17 cellular contexts compared by ENCODE assay signal in the genomic region with DNA sequence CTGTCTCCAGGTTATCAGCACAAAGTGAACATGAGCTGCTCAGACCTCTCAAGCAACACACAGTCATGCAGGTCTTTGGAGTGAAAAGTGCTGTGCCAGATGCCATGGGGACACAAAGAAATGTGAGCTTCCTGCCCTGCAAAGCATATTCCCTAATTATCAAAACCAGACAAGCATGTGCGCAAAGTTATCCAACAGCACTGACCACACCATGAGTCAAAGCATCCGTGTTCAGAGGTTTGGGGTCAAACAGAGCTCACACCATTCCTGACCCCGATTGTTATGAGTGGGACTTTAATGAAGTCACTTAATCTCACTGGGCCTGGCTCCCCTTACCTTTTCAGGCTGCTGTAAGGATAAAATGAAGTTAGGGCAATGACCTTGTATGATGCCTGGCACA.
DNase-seq lines count a peak whose midpoint lies in the region; ATAC-seq and TF ChIP-seq lines count a peak whose summit lies in the region.
"Had no signal": no experiment of that assay in that cellular context is flagged by ENCODE, and none has a peak within 500 bp of the region (broad histone marks: within the 10 kb centered on the region; RNA-seq: fewer than 3 reads in every experiment).

No MANE protein-coding gene starts in this region.

- peak overlapping the region; percentile 66 for H3K4me2 ChIP-seq in smooth muscle cell

- H3K79me2 ChIP-seq in smooth muscle cell (ENCODE audit: low read depth) = no peaks in the 10 kb centered on the region

- no peak overlapping the region for H3K27ac Mint-ChIP-seq in activated CD8-positive, alpha-beta T cell treated with anti-CD3 and anti-CD28 coated beads, Interleukin-2, amount 10 ng/mL, durations not matched to agents 7 days and 5 days
- no peak overlapping the region for H3K27ac Mint-ChIP-seq in activated naive CD4-positive, alpha-beta T cell treated with anti-CD3 and anti-CD28 coated beads, Interleukin-2, amount 10 ng/mL, durations not matched to agents 7 days and 5 days
- H3K27ac Mint-ChIP-seq: immature natural killer cell; progenitor cell of endocrine pancreas; T-helper 1 cell treated with Interleukin-12 subunit alpha and Interleukin-12 subunit beta and Interleukin-4 antibody, amounts not matched to agents 30 μg/mL and 1 μg/mL, for 36 hours had no signal

- no peaks in the 10 kb centered on the region for H4K20me1 ChIP-seq in smooth muscle cell (ENCODE audit: low read depth)

- H3K9me3 ChIP-seq in smooth muscle cell (replicated peaks; ENCODE audit: low read depth) (peaks cover 7% of the 10 kb centered on the region), psoas muscle (peaks cover 17% of the 10 kb centered on the region)

- DNase-seq in GM04504 (ENCODE audit: low read depth) (peak; percentile 65), fibroblast of pulmonary artery (ENCODE audit: low read depth) (peak; percentile 41), smooth muscle cell (lab: John Stamatoyannopoulos, UW; ENCODE audit: unreplicated experiment) (no peak), psoas muscle (no peak)
- no peak for DNase-seq in activated CD8-positive, alpha-beta T cell treated with anti-CD3 and anti-CD28 coated beads, Interleukin-2, amount 10 ng/mL, durations not matched to agents 7 days and 5 days
- no peak for DNase-seq in activated naive CD4-positive, alpha-beta T cell treated with anti-CD3 and anti-CD28 coated beads, Interleukin-2, amount 10 ng/mL, durations not matched to agents 7 days and 5 days
- DNase-seq: dermis blood vessel endothelial cell, foreskin keratinocyte, immature natural killer cell, KBM-7, mucosa of descending colon, NCI-H510A treated with DMSO at 0.1 percent for 48 hours, Peyer's patch, transverse colon had no signal

- POLR2A ChIA-PET in activated CD8-positive, alpha-beta T cell treated with anti-CD3 and anti-CD28 coated beads, Interleukin-2, amount 10 ng/mL, durations not matched to agents 7 days and 5 days (lab: Charles Lee) = no interaction called here

- CTCF ChIA-PET in activated CD8-positive, alpha-beta T cell treated with anti-CD3 and anti-CD28 coated beads, Interleukin-2, amount 10 ng/mL, durations not matched to agents 7 days and 5 days (lab: Charles Lee) = no interaction called here
- CTCF ChIA-PET in activated naive CD4-positive, alpha-beta T cell treated with anti-CD3 and anti-CD28 coated beads, Interleukin-2, amount 10 ng/mL, durations not matched to agents 7 days and 5 days (lab: Charles Lee) = no interaction called here

- peaks cover 14% of the 10 kb centered on the region for H3K9me3 Mint-ChIP-seq in activated CD8-positive, alpha-beta T cell treated with anti-CD3 and anti-CD28 coated beads, Interleukin-2, amount 10 ng/mL, durations not matched to agents 7 days and 5 days (ENCODE audit: insufficient read depth)
- peaks cover 12% of the 10 kb centered on the region for H3K9me3 Mint-ChIP-seq in activated naive CD4-positive, alpha-beta T cell treated with anti-CD3 and anti-CD28 coated beads, Interleukin-2, amount 10 ng/mL, durations not matched to agents 7 days and 5 days

- WGBS in smooth muscle cell (ENCODE audit: low lambda C conversion rate) = 10% methylated on average over 3 of the region's 3 CpGs
- 40 to 52% (median 50%) methylated on average over 3 of the region's 3 CpGs for WGBS in psoas muscle, 3 donors

- no peaks in the 10 kb centered on the region for H3K4me1 Mint-ChIP-seq in activated CD8-positive, alpha-beta T cell treated with anti-CD3 and anti-CD28 coated beads, Interleukin-2, amount 10 ng/mL, durations not matched to agents 7 days and 5 days (ENCODE audit: low read depth)
- no peaks in the 10 kb centered on the region for H3K4me1 Mint-ChIP-seq in activated naive CD4-positive, alpha-beta T cell treated with anti-CD3 and anti-CD28 coated beads, Interleukin-2, amount 10 ng/mL, durations not matched to agents 7 days and 5 days
- H3K4me1 Mint-ChIP-seq: immature natural killer cell had no signal

- ATAC-seq in SK-N-SH treated with all-trans-retinoic acid at 6 μM for 48 hours (peak; percentile 43), psoas muscle (no peak)
- ATAC-seq in activated CD8-positive, alpha-beta T cell treated with anti-CD3 and anti-CD28 coated beads, Interleukin-2, amount 10 ng/mL, durations not matched to agents 7 days and 5 days = no peak
- ATAC-seq: foreskin keratinocyte, mucosa of descending colon had no signal

- no peak overlapping the region for H2AFZ ChIP-seq in smooth muscle cell (ENCODE audit: low read depth)

- H3K4me3 ChIP-seq in fibroblast of pulmonary artery (replicated peaks; ENCODE audit: low read depth, low read length) = no peak overlapping the region
- H3K4me3 ChIP-seq in smooth muscle cell = no peak overlapping the region
- H3K4me3 ChIP-seq in psoas muscle = no peak overlapping the region
- H3K4me3 ChIP-seq: mucosa of descending colon, Peyer's patch, transverse colon had no signal

- intact Hi-C loops in psoas muscle (cut with DNase I) = no loop called here

- H3K27ac ChIP-seq in smooth muscle cell (ENCODE audit: low read depth) = peak overlapping the region; percentile 66
- no peak overlapping the region for H3K27ac ChIP-seq in psoas muscle
- H3K27ac ChIP-seq: foreskin keratinocyte, Peyer's patch had no signal

- peak overlapping the region; percentile 6 for H3K9ac ChIP-seq in smooth muscle cell (ENCODE audit: low read depth)

- H3K4me1 ChIP-seq in smooth muscle cell (ENCODE audit: low read depth) (peaks cover 22% of the 10 kb centered on the region), psoas muscle (no peaks in the 10 kb centered on the region)
- H3K4me1 ChIP-seq: Peyer's patch had no signal

- no peak overlapping the region for H3K4me3 Mint-ChIP-seq in activated CD8-positive, alpha-beta T cell treated with anti-CD3 and anti-CD28 coated beads, Interleukin-2, amount 10 ng/mL, durations not matched to agents 7 days and 5 days
- H3K4me3 Mint-ChIP-seq in activated naive CD4-positive, alpha-beta T cell treated with anti-CD3 and anti-CD28 coated beads, Interleukin-2, amount 10 ng/mL, durations not matched to agents 7 days and 5 days = no peak overlapping the region
- H3K4me3 Mint-ChIP-seq: immature natural killer cell; T-helper 1 cell treated with Interleukin-12 subunit alpha and Interleukin-12 subunit beta and Interleukin-4 antibody, amounts not matched to agents 30 μg/mL and 1 μg/mL, for 36 hours had no signal

- peaks cover 12% of the 10 kb centered on the region for H3F3A ChIP-seq in smooth muscle cell (ENCODE audit: low read depth)

- no peaks in the 10 kb centered on the region for H3K36me3 Mint-ChIP-seq in activated CD8-positive, alpha-beta T cell treated with anti-CD3 and anti-CD28 coated beads, Interleukin-2, amount 10 ng/mL, durations not matched to agents 7 days and 5 days (ENCODE audit: low read depth)
- no peaks in the 10 kb centered on the region for H3K36me3 Mint-ChIP-seq in activated naive CD4-positive, alpha-beta T cell treated with anti-CD3 and anti-CD28 coated beads, Interleukin-2, amount 10 ng/mL, durations not matched to agents 7 days and 5 days
- H3K36me3 Mint-ChIP-seq: immature natural killer cell had no signal

- H3K27me3 Mint-ChIP-seq in activated CD8-positive, alpha-beta T cell treated with anti-CD3 and anti-CD28 coated beads, Interleukin-2, amount 10 ng/mL, durations not matched to agents 7 days and 5 days (ENCODE audit: low read depth) = no peaks in the 10 kb centered on the region
- no peaks in the 10 kb centered on the region for H3K27me3 Mint-ChIP-seq in activated naive CD4-positive, alpha-beta T cell treated with anti-CD3 and anti-CD28 coated beads, Interleukin-2, amount 10 ng/mL, durations not matched to agents 7 days and 5 days
- H3K27me3 Mint-ChIP-seq: progenitor cell of endocrine pancreas had no signal

- H3K36me3 ChIP-seq in smooth muscle cell (ENCODE audit: low read depth) (no peaks in the 10 kb centered on the region), psoas muscle (ENCODE audit: insufficient read depth in 1 of 2, low read depth in 1 of 2) (no peaks in the 10 kb centered on the region)
- H3K36me3 ChIP-seq: Peyer's patch, transverse colon had no signal

- no peaks in the 10 kb centered on the region for H3K27me3 ChIP-seq in smooth muscle cell (ENCODE audit: low read depth)
- no peaks in the 10 kb centered on the region for H3K27me3 ChIP-seq in psoas muscle (ENCODE audit: insufficient read depth in 3 of 3, low read length in 2 of 3)
- H3K27me3 ChIP-seq: foreskin keratinocyte, Peyer's patch, transverse colon had no signal

- TF ChIP-seq CTCF in fibroblast of pulmonary artery (IDR thresholded peaks at IDR 0.05; ENCODE audit: low read length, missing control alignments) (no peak), smooth muscle cell (IDR thresholded peaks at IDR 0.05; ENCODE audit: borderline replicate concordance, insufficient read depth, poor library complexity, severe bottlenecking) (no peak), psoas muscle (IDR thresholded peaks at IDR 0.05) (no peak)

TF ChIP-seq in SK-N-SH treated with all-trans-retinoic acid at 6 μM for 48 hours, 23 proteins besides CTCF, POLR2A, EP300 and RAD21:
- TF ChIP-seq TOX (CRISPR knock-in tag; IDR thresholded peaks at IDR 0.05; ENCODE audit: borderline replicate concordance) (0 out of 2 replicates have a peak, but pooled peaks have one; percentile 40), PPARA (CRISPR knock-in tag; IDR thresholded peaks at IDR 0.05; ENCODE audit: borderline replicate concordance) (no peak), TCF4 (CRISPR knock-in tag; IDR thresholded peaks at IDR 0.05; ENCODE audit: borderline replicate concordance) (peak; percentile 41; the same call in 1 of the 2 replicates), ZFP3 (CRISPR knock-in tag; IDR thresholded peaks at IDR 0.05) (0 out of 2 replicates have a peak, but pooled peaks have one; percentile 54)
- TF ChIP-seq, protein P1, sequence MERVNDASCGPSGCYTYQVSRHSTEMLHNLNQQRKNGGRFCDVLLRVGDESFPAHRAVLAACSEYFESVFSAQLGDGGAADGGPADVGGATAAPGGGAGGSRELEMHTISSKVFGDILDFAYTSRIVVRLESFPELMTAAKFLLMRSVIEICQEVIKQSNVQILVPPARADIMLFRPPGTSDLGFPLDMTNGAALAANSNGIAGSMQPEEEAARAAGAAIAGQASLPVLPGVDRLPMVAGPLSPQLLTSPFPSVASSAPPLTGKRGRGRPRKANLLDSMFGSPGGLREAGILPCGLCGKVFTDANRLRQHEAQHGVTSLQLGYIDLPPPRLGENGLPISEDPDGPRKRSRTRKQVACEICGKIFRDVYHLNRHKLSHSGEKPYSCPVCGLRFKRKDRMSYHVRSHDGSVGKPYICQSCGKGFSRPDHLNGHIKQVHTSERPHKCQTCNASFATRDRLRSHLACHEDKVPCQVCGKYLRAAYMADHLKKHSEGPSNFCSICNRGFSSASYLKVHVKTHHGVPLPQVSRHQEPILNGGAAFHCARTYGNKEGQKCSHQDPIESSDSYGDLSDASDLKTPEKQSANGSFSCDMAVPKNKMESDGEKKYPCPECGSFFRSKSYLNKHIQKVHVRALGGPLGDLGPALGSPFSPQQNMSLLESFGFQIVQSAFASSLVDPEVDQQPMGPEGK (CRISPR knock-in tag; IDR thresholded peaks at IDR 0.05; ENCODE audit: borderline replicate concordance) = peak; percentile 39; the same call in 1 of the 2 replicates
TF ChIP-seq in SK-N-SH treated with all-trans-retinoic acid at 6 μM for 48 hours: peak in this region for 4.

Comparison
In these comparisons a context has a peak if more than half of its experiments do, and no peak if none do; other contexts are left out.
1. DNase-seq: peak in GM04504 (single experiment) and fibroblast of pulmonary artery (single experiment); none in smooth muscle cell (single experiment), activated CD8-positive, alpha-beta T cell treated with anti-CD3 and anti-CD28 coated beads, Interleukin-2, amount 10 ng/mL, durations not matched to agents 7 days and 5 days (single experiment), psoas muscle (0 of 2) and activated naive CD4-positive, alpha-beta T cell treated with anti-CD3 and anti-CD28 coated beads, Interleukin-2, amount 10 ng/mL, durations not matched to agents 7 days and 5 days (single experiment).